18 cellular contexts compared by ENCODE assay signal in genomic region chr3:30271781-30272180, GRCh38.
"Had no signal": no experiment of that assay in that cellular context is flagged by ENCODE, and none has a peak within 500 bp of the region (broad histone marks: within the 10 kb centered on the region; RNA-seq: fewer than 3 reads in every experiment).

No MANE protein-coding gene starts in this region.

- H3K4me1 ChIP-seq: colonic mucosa, gastrocnemius medialis, left lung, lower lobe of right lung had no signal

- H3K27me3 ChIP-seq: colonic mucosa, esophagus muscularis mucosa, gastrocnemius medialis, heart right ventricle, left lung had no signal

- H3K36me3 ChIP-seq: colonic mucosa, esophagus muscularis mucosa, gastrocnemius medialis, heart right ventricle, left lung, lower lobe of right lung had no signal

- H3K9me3 ChIP-seq: colonic mucosa, esophagus muscularis mucosa, gastrocnemius medialis, heart right ventricle, lower lobe of right lung, mucosa of descending colon had no signal

- ATAC-seq: effector memory CD8-positive, alpha-beta T cell; gastrocnemius medialis; heart right ventricle; left cardiac atrium; left lung; left ventricle myocardium superior; lower lobe of right lung; mucosa of descending colon had no signal

- H3K27ac ChIP-seq: colonic mucosa, esophagus muscularis mucosa, gastrocnemius medialis, heart right ventricle, left lung, lower lobe of right lung had no signal

- DNase-seq: colonic mucosa; cortex of kidney; effector CD8-positive, alpha-beta T cell; effector memory CD8-positive, alpha-beta T cell; endodermal cell; foreskin melanocyte; gastrocnemius medialis; glutamatergic neuron; head of caudate nucleus; heart right ventricle; hippocampal formation; left cardiac atrium; left lung; left ventricle myocardium superior; lower lobe of right lung; mucosa of descending colon; naive B cell had no signal

- H3K4me3 ChIP-seq: colonic mucosa, esophagus muscularis mucosa, gastrocnemius medialis, heart right ventricle, left lung, lower lobe of right lung, mucosa of descending colon had no signal
